ENCODE assay signal across 17 cellular contexts in genomic region chr20:708956-709355, GRCh38. TPM values are rescaled to one million over a fixed set of nuclear protein-coding genes. Genes with fewer than 3 reads are reported as not detected.
"Had no signal": no experiment of that assay in that cellular context is flagged by ENCODE, and none has a peak within 500 bp of the region (broad histone marks: within the 10 kb centered on the region; RNA-seq: fewer than 3 reads in every experiment).

No MANE protein-coding gene starts in this region.

- H3K27ac ChIP-seq: adrenal gland, body of pancreas, esophagus squamous epithelium, left lung, upper lobe of left lung, WERI-Rb-1 had no signal

- ATAC-seq: body of pancreas, left lung had no signal

- H3K4me1 ChIP-seq: adrenal gland, left lung had no signal

- H3K36me3 ChIP-seq: adrenal gland, esophagus squamous epithelium, left lung, upper lobe of left lung, WERI-Rb-1 had no signal

- H3K4me3 Mint-ChIP-seq: memory B cell had no signal

- H3K36me3 Mint-ChIP-seq: memory B cell had no signal

- H3K4me3 ChIP-seq: adrenal gland, body of pancreas, left lung, upper lobe of left lung had no signal

- DNase-seq: activated CD4-positive, alpha-beta T cell treated with anti-CD3 and anti-CD28 coated beads for 48 hours; activated CD8-positive, alpha-beta memory T cell treated with anti-CD3 and anti-CD28 coated beads for 24 hours; activated naive CD4-positive, alpha-beta T cell treated with anti-CD3 and anti-CD28 coated beads for 36 hours; esophagus squamous epithelium; left lung; posterior cingulate gyrus; stimulated activated CD4-positive, alpha-beta T cell treated with anti-CD3 and anti-CD28 coated beads, Interleukin-2, amount 100 ng/mL, for 48 hours; stimulated activated naive CD4-positive, alpha-beta T cell treated with Interleukin-2 at 50 U/mL for 16 hours; T1000; upper lobe of left lung; WERI-Rb-1 had no signal

- H3K27ac Mint-ChIP-seq: activated naive CD4-positive, alpha-beta T cell treated with anti-CD3 and anti-CD28 coated beads for 36 hours; memory B cell had no signal

RNA-seq across cellular contexts. Expression of gene SCRT2, which starts 33.4 kb away (rescaled TPM):
- total RNA-seq: activated naive CD4-positive, alpha-beta T cell treated with anti-CD3 and anti-CD28 coated beads for 36 hours; adrenal gland; dermis blood vessel endothelial cell; esophagus squamous epithelium; left lung; right cardiac atrium; SK-MEL-5; upper lobe of left lung had no signal

RNA-seq across cellular contexts. Expression of gene SLC52A3, which starts 59.3 kb away (rescaled TPM):
- total RNA-seq: activated naive CD4-positive, alpha-beta T cell treated with anti-CD3 and anti-CD28 coated beads for 36 hours; dermis blood vessel endothelial cell had no signal
